Comparison of ENCODE assay signal across 21 cellular contexts in the genomic region with DNA sequence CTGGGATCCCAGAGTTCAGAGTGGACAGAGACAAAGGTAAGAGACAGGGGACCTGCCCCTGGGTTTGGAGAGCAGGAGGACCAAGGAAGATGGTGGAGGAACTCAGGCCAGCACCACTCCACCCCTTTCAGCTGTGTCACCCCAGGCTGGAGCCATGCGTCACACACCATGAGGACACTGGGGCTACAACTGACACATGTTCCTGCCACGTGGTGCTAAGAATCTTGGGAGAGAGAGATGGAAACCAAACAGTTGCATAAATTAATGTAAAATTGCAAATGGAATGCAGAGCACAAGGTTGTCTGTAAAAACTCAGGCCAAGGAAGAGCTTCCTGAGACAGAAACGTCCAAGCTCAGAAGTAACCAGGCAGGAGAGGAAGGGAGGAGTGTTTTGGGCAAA. TPM values are rescaled to one million over a fixed set of nuclear protein-coding genes. Genes with fewer than 3 reads are reported as not detected.
"Had no signal": no experiment of that assay in that cellular context is flagged by ENCODE, and none has a peak within 500 bp of the region (broad histone marks: within the 10 kb centered on the region; RNA-seq: fewer than 3 reads in every experiment).

No MANE protein-coding gene starts in this region.

- H3K27ac ChIP-seq: epithelial cell of prostate, esophagus muscularis mucosa, gastroesophageal sphincter, left lung, lower lobe of right lung, psoas muscle, skin epidermis, suprapubic skin, thyroid gland, upper lobe of left lung, uterus had no signal

- DNase-seq: effector memory CD4-positive, alpha-beta T cell; foreskin fibroblast; glutamatergic neuron; immature natural killer cell; left lung; lower lobe of right lung; mesenchymal stem cell; midbrain; psoas muscle; retina; stimulated activated naive CD4-positive, alpha-beta T cell treated with Interleukin-2 at 50 U/mL for 16 hours; thyroid gland; upper lobe of left lung; uterus had no signal

- H3K4me3 ChIP-seq: esophagus muscularis mucosa, gastroesophageal sphincter, left lung, lower lobe of right lung, psoas muscle, skin epidermis, suprapubic skin, thyroid gland, upper lobe of left lung, uterus had no signal

- H3K4me1 ChIP-seq: psoas muscle, thyroid gland, uterus had no signal

- ATAC-seq: gastroesophageal sphincter, left lung, lower lobe of right lung, psoas muscle, sciatic nerve had no signal

- FAIRE-seq: keratinocyte had no signal

- H3K9me3 ChIP-seq: esophagus muscularis mucosa, gastroesophageal sphincter, left lung, lower lobe of right lung, psoas muscle, suprapubic skin, thyroid gland, upper lobe of left lung, uterus had no signal

- H3K27me3 ChIP-seq: esophagus muscularis mucosa, left lung, suprapubic skin, thyroid gland, upper lobe of left lung, uterus had no signal

- H3K36me3 ChIP-seq: esophagus muscularis mucosa, gastroesophageal sphincter, left lung, lower lobe of right lung, suprapubic skin, thyroid gland, upper lobe of left lung, uterus had no signal

RNA-seq across cellular contexts. Expression of a gene that starts 55.0 kb away (rescaled TPM):
- polyA plus RNA-seq: immature natural killer cell had no signal
